Comparison of ENCODE assay signal across 12 cellular contexts in the genomic region with DNA sequence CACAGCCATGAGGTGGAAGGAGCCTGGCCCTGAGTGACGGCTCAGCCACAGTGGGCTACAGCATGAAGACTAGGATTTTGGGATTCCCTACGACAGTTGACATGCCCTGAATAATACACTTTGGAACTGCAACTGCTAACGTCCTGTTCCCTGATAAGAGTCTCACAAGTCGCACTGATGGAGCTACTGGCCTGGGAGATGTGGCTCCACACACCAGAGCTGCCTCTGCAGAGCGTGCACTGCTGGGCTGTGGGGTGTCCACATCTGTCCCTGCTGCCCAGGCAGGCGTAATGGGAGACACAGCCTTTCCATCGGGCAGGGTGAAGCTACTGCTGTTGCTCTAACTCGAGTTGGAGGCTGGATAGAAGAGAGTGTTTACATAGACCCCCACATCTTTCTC. TPM values are rescaled to one million over a fixed set of nuclear protein-coding genes. Genes with fewer than 3 reads are reported as not detected.
DNase-seq lines count a peak whose midpoint lies in the region; ATAC-seq and TF ChIP-seq lines count a peak whose summit lies in the region.
"Had no signal": no experiment of that assay in that cellular context is flagged by ENCODE, and none has a peak within 500 bp of the region (broad histone marks: within the 10 kb centered on the region; RNA-seq: fewer than 3 reads in every experiment).

No MANE protein-coding gene starts in this region.

- H3K9me3 Mint-ChIP-seq in dendritic cell treated with granulocyte-macrophage colony-stimulating factor and Interleukin-4, amounts not matched to agents 40 ng/mL and 50 ng/mL, for 4 days, result no peaks in the 10 kb centered on the region
- no peaks in the 10 kb centered on the region for H3K9me3 Mint-ChIP-seq in osteocyte (ENCODE audit: unreplicated experiment)

- intact Hi-C loops in dendritic cell treated with granulocyte-macrophage colony-stimulating factor and Interleukin-4, amounts not matched to agents 40 ng/mL and 50 ng/mL, for 4 days (cut with micrococcal nuclease), result no loop called here

- H3K79me2 ChIP-seq in Karpas-422 (ENCODE audit: low read length), result no peaks in the 10 kb centered on the region

- H3K4me1 Mint-ChIP-seq in dendritic cell treated with granulocyte-macrophage colony-stimulating factor and Interleukin-4, amounts not matched to agents 40 ng/mL and 50 ng/mL, for 4 days (ENCODE audit: low read depth), result peaks cover 23% of the 10 kb centered on the region
- peaks cover 41% of the 10 kb centered on the region for H3K4me1 Mint-ChIP-seq in osteocyte (ENCODE audit: unreplicated experiment)

- no peaks in the 10 kb centered on the region for H3K27me3 ChIP-seq in BLaER1 treated with 17β-estradiol and CSF1 and Interleukin-3, amounts not matched to agents 10 nM and 100 nM
- no peaks in the 10 kb centered on the region for H3K27me3 ChIP-seq in Karpas-422 (ENCODE audit: low read length)
- H3K27me3 ChIP-seq: BE2C had no signal

- H4K20me1 ChIP-seq in BLaER1 treated with 17β-estradiol and CSF1 and Interleukin-3, amounts not matched to agents 10 nM and 100 nM, result no peaks in the 10 kb centered on the region
- H4K20me1 ChIP-seq in Karpas-422 (ENCODE audit: insufficient read depth, low read depth, low read length), result no peaks in the 10 kb centered on the region

- H3K9me3 ChIP-seq in BLaER1 treated with 17β-estradiol and CSF1 and Interleukin-3, amounts not matched to agents 10 nM and 100 nM (replicated peaks in 1 of 11), result no peaks in the 10 kb centered on the region
- no peaks in the 10 kb centered on the region for H3K9me3 ChIP-seq in Karpas-422 (ENCODE audit: low read length)
- H3K9me3 ChIP-seq: BE2C, HAP-1 had no signal

- H3K36me3 Mint-ChIP-seq in dendritic cell treated with granulocyte-macrophage colony-stimulating factor and Interleukin-4, amounts not matched to agents 40 ng/mL and 50 ng/mL, for 4 days (ENCODE audit: low read depth), result no peaks in the 10 kb centered on the region
- no peaks in the 10 kb centered on the region for H3K36me3 Mint-ChIP-seq in osteocyte (ENCODE audit: unreplicated experiment)

- H3K4me2 ChIP-seq in BLaER1 treated with 17β-estradiol and CSF1 and Interleukin-3, amounts not matched to agents 10 nM and 100 nM, result peak overlapping the region; percentile 54 to 83 (median 72); a peak in 21 of 22 replicates
- H3K4me2 ChIP-seq in Karpas-422 (ENCODE audit: low read depth, low read length, poor library complexity, severe bottlenecking), result no peak overlapping the region

- in situ Hi-C loops in ACHN (cut with HindIII; ENCODE audit: low pct_ligation_motif_present, low pct_unique_long_range_greater_than_20kb, low sequenced_read_pairs), result no loop called here

- ATAC-seq in GM19324 (IDR thresholded peaks at IDR 0.05; ENCODE audit: low FRiP score, unreplicated experiment), result no peak

- no peaks in the 10 kb centered on the region for H3K9me2 ChIP-seq in Karpas-422 (replicated peaks; ENCODE audit: insufficient read depth, low read length)

- TF ChIP-seq CTCF in osteocyte (IDR thresholded peaks at IDR 0.05), result no peak

- peaks cover 14 to 35% (median 23%) of the 10 kb centered on the region in 10 experiments for H3K4me1 ChIP-seq in BLaER1 treated with 17β-estradiol and CSF1 and Interleukin-3, amounts not matched to agents 10 nM and 100 nM
- H3K4me1 ChIP-seq in Karpas-422 (ENCODE audit: low read length), result peaks cover 5% of the 10 kb centered on the region; the same call in 1 of the 2 replicates
- H3K4me1 ChIP-seq: BE2C had no signal

- no peak overlapping the region for H2AFZ ChIP-seq in Karpas-422 (ENCODE audit: low read length)

- no peak overlapping the region for H3K4me3 Mint-ChIP-seq in dendritic cell treated with granulocyte-macrophage colony-stimulating factor and Interleukin-4, amounts not matched to agents 40 ng/mL and 50 ng/mL, for 4 days
- no peak overlapping the region for H3K4me3 Mint-ChIP-seq in osteocyte (ENCODE audit: unreplicated experiment)

- no peaks in the 10 kb centered on the region for H3K36me3 ChIP-seq in BLaER1 treated with 17β-estradiol and CSF1 and Interleukin-3, amounts not matched to agents 10 nM and 100 nM
- no peaks in the 10 kb centered on the region for H3K36me3 ChIP-seq in Karpas-422 (ENCODE audit: insufficient read depth, low read length)
- H3K36me3 ChIP-seq: BE2C, HAP-1 had no signal

- H3K27ac ChIP-seq in BLaER1 treated with 17β-estradiol and CSF1 and Interleukin-3, amounts not matched to agents 10 nM and 100 nM, result peak overlapping the region in 9 of 11 experiments; percentile 22 to 65 (median 48); a peak in 14 of 22 replicates
- no peak overlapping the region for H3K27ac ChIP-seq in Karpas-422 (ENCODE audit: low read length)

- H3K4me3 ChIP-seq in BLaER1 treated with 17β-estradiol and CSF1 and Interleukin-3, amounts not matched to agents 10 nM and 100 nM, result no peak overlapping the region
- no peak overlapping the region for H3K4me3 ChIP-seq in Karpas-422 (ENCODE audit: low read length)
- H3K4me3 ChIP-seq: HAP-1 had no signal

- peak overlapping the region in 4 of 11 experiments; percentile 3 to 40 (median 29); a peak in 4 of 22 replicates for H3K9ac ChIP-seq in BLaER1 treated with 17β-estradiol and CSF1 and Interleukin-3, amounts not matched to agents 10 nM and 100 nM
- H3K9ac ChIP-seq in Karpas-422 (ENCODE audit: low read length), result no peak overlapping the region

- H3K27ac Mint-ChIP-seq in dendritic cell treated with granulocyte-macrophage colony-stimulating factor and Interleukin-4, amounts not matched to agents 40 ng/mL and 50 ng/mL, for 4 days, result peak overlapping the region; percentile 13
- peak overlapping the region; percentile 4 for H3K27ac Mint-ChIP-seq in osteocyte (ENCODE audit: unreplicated experiment)

- DNase-seq in Karpas-422 (peak; percentile 27), osteocyte (ENCODE audit: extremely low spot score, unreplicated experiment) (no peak), amygdala (lab: John Stamatoyannopoulos, UW) (no peak), ACHN (no peak)
- DNase-seq: BE2C, EL, NCI-H2227 treated with DMSO at 0.1 percent for 48 hours, NCI-H524 treated with DMSO at 0.1 percent for 48 hours had no signal

- H3K27me3 Mint-ChIP-seq in dendritic cell treated with granulocyte-macrophage colony-stimulating factor and Interleukin-4, amounts not matched to agents 40 ng/mL and 50 ng/mL, for 4 days, result no peaks in the 10 kb centered on the region
- no peaks in the 10 kb centered on the region for H3K27me3 Mint-ChIP-seq in osteocyte (ENCODE audit: unreplicated experiment)

RNA-seq across cellular contexts. Expression of gene RASSF3, which starts 42.7 kb away (rescaled TPM):
- total RNA-seq in Karpas-422 (2014; rRNA removed; shearing (Covaris generic); ENCODE audit: low replicate concordance), result 21.5 and 27.4 TPM in 2 replicates
- total RNA-seq in osteocyte, result 27.0 and 29.0 TPM in 2 replicates
